3 cellular contexts compared by ENCODE assay signal in genomic region chr6:74467533-74468215, GRCh38.
TF ChIP-seq lines count a peak whose summit lies in the region.

No MANE protein-coding gene starts in this region.

TF ChIP-seq in WTC11, 78 proteins besides CTCF, POLR2A, EP300 and RAD21 (continued from another document):
- TF ChIP-seq HMGXB4 (CRISPR knock-in tag; IDR thresholded peaks at IDR 0.05), result no peak
- TF ChIP-seq ATF6 (CRISPR knock-in tag; IDR thresholded peaks at IDR 0.05), result no peak

TF ChIP-seq in HepG2, 621 proteins besides CTCF, POLR2A, EP300 and RAD21:
- no peak for TF ChIP-seq ZXDC (CRISPR knock-in tag; IDR thresholded peaks at IDR 0.05)
- no peak for TF ChIP-seq ZFP36L2 (CRISPR knock-in tag; IDR thresholded peaks at IDR 0.05)

TF ChIP-seq in SK-N-SH, 30 proteins besides CTCF, POLR2A, EP300 and RAD21 (continued from another document):
- no peak for TF ChIP-seq EZH2phosphoT487 (IDR thresholded peaks at IDR 0.05; ENCODE audit: borderline replicate concordance, low read depth)
- TF ChIP-seq SMC3 (IDR thresholded peaks at IDR 0.05; ENCODE audit: low read depth, low read length), result no peak
- no peak for TF ChIP-seq FOSL2 (IDR thresholded peaks at IDR 0.05; ENCODE audit: borderline replicate concordance, low read depth)
